Comparison of ENCODE assay signal across 8 cellular contexts in the genomic region with DNA sequence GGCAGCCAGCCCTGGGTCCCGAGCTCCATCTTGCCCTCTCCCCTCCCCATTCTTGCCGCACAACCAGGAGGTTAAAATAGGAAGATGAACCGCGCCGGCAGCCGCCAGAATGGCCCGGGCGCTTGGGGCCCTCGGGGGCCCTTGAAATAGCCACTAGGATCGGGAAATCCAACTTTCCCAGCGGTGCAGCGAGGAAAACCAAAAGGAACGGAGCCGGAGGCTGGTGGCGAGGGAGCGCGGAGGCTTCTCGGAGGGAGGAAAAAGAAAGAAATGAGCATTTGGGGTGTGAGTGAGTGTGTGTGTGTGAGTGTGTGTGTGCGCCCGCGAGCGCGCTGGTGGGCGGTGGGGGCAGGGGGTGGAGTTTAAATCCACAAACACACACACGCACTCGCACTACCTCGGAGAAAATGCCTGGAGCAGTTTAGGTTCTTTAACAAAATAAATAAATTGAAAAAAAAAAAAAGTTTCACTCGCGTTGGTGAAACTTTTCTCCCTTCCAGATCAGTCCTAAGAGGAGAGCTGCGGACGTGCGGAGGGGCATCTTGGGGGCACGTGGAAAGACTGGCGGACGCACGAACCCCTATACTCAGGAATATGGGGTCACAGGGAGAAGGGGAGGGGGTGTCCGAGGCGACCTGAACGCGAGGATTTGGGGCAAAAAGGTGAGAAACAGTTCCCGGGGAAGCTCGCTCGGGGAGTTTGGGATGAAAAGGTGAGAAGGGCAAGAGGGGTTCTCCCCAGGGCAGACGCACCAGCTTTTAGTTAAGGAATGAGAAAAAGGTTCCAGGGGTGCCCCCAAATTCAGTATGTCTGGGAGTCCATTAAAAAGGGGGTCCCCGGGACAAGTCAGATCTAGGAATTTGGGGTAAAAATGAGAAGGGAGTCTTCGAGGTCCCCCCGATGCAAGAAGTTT. TPM values are rescaled to one million over a fixed set of nuclear protein-coding genes. Genes with fewer than 3 reads are reported as not detected.
DNase-seq lines count a peak whose midpoint lies in the region; ATAC-seq and TF ChIP-seq lines count a peak whose summit lies in the region.

No MANE protein-coding gene starts in this region.

- peaks cover 2% of the 10 kb centered on the region for H3K36me3 Mint-ChIP-seq in IgD-negative memory B cell

- H3K27me3 ChIP-seq in WERI-Rb-1 (ENCODE audit: insufficient read depth, low read depth, severe bottlenecking) = no peaks in the 10 kb centered on the region

- DNase-seq in AG10803 (ENCODE audit: low read depth) (peak; percentile 88), WERI-Rb-1 (no peak), choroid plexus epithelial cell (ENCODE audit: low read depth) (peak; percentile 63), left colon (peak; percentile 67 to 68), HK-2 (ENCODE audit: unreplicated experiment) (no peak)
- peak; percentile 71 for DNase-seq in stimulated activated CD4-positive, alpha-beta T cell treated with anti-CD3 and anti-CD28 coated beads, Interleukin-2, amount 100 ng/mL, for 4 hours (ENCODE audit: low read depth)

- H3K9me3 ChIP-seq in WERI-Rb-1 (ENCODE audit: severe bottlenecking) = no peaks in the 10 kb centered on the region

- peaks cover 19% of the 10 kb centered on the region for H3K27me3 Mint-ChIP-seq in IgD-negative memory B cell

- H3K27ac ChIP-seq in WERI-Rb-1 = no peak overlapping the region

- H3K4me1 Mint-ChIP-seq in IgD-negative memory B cell = peaks cover 16 to 17% (median 16%) of the 10 kb centered on the region in 3 donors

- no peak for ATAC-seq in left colon
- ATAC-seq in HG03280 (IDR thresholded peaks at IDR 0.05; ENCODE audit: unreplicated experiment) = no peak

- no peaks in the 10 kb centered on the region for H3K9me3 Mint-ChIP-seq in IgD-negative memory B cell

- peak overlapping the region; percentile 80 to 97 (median 95) for H3K4me3 Mint-ChIP-seq in IgD-negative memory B cell

- peak overlapping the region; percentile 80 to 95 (median 82) for H3K27ac Mint-ChIP-seq in IgD-negative memory B cell

- intact Hi-C loops in left colon (cut with DNase I, micrococcal nuclease) = loop anchor here (5.0 to 10.0 kb wide), 2 partner anchors 47 to 54 kb away; no protein-coding TSS in a partner anchor

- H3K36me3 ChIP-seq in WERI-Rb-1 = no peaks in the 10 kb centered on the region

- H3K4me3 ChIP-seq in AG10803 (ENCODE audit: low read length) (peak overlapping the region; percentile 85), WERI-Rb-1 (ENCODE audit: low read depth, low read length) (peak overlapping the region; percentile 61), choroid plexus epithelial cell (ENCODE audit: low read depth, low read length) (peak overlapping the region; percentile 62)

- TF ChIP-seq CTCF in AG10803 (conservative IDR thresholded peaks at IDR 0.05; ENCODE audit: low read length) (no peak), WERI-Rb-1 (IDR thresholded peaks at IDR 0.05; ENCODE audit: low read depth, low read length) (no peak), choroid plexus epithelial cell (conservative IDR thresholded peaks at IDR 0.05; ENCODE audit: low read depth, low read length) (no peak)

RNA-seq across cellular contexts. Expression of gene RFX2, which starts 1.3 kb away (rescaled TPM):
- 3.1 TPM for polyA plus RNA-seq in IgD-negative memory B cell
- total RNA-seq in left colon = 1 to 10 TPM; 6.6 to 8.5 TPM

RNA-seq across cellular contexts. Expression of gene ACSBG2, which starts 26.5 kb away (rescaled TPM):
- polyA plus RNA-seq in IgD-negative memory B cell = not detected
- not detected for total RNA-seq in left colon

Comparison
In these comparisons a context has a peak if more than half of its experiments do, and no peak if none do; other contexts are left out.
1. DNase-seq: peak in AG10803 (single experiment), choroid plexus epithelial cell (single experiment), left colon (2 of 2) and stimulated activated CD4-positive, alpha-beta T cell treated with anti-CD3 and anti-CD28 coated beads, Interleukin-2, amount 100 ng/mL, for 4 hours (single experiment); none in WERI-Rb-1 (single experiment) and HK-2 (single experiment).
2. Peak in every context shown above with its lines, with median percentiles within 50 percentile points of each other: H3K4me3 ChIP-seq.